17 cellular contexts compared by ENCODE assay signal in genomic region chr12:78473136-78473535, GRCh38.
DNase-seq lines count a peak whose midpoint lies in the region; ATAC-seq and TF ChIP-seq lines count a peak whose summit lies in the region.
"Had no signal": no experiment of that assay in that cellular context is flagged by ENCODE, and none has a peak within 500 bp of the region (broad histone marks: within the 10 kb centered on the region; RNA-seq: fewer than 3 reads in every experiment).

No MANE protein-coding gene starts in this region.

- no peaks in the 10 kb centered on the region for H3K4me1 Mint-ChIP-seq in Caco-2 (ENCODE audit: low read depth, unreplicated experiment)

- H3K4me3 Mint-ChIP-seq in Caco-2 (ENCODE audit: unreplicated experiment), result no peak overlapping the region
- H3K4me3 Mint-ChIP-seq: activated naive CD4-positive, alpha-beta T cell treated with anti-CD3 and anti-CD28 coated beads for 36 hours; endodermal cell; neural crest cell had no signal

- peaks cover 5% of the 10 kb centered on the region for H3K27me3 Mint-ChIP-seq in Caco-2 (ENCODE audit: insufficient read depth, unreplicated experiment)

- H3K4me1 ChIP-seq in OCI-LY7 (ENCODE audit: insufficient read depth, low read length, poor library complexity, severe bottlenecking) (no peaks in the 10 kb centered on the region), Caco-2 (no peaks in the 10 kb centered on the region)
- H3K4me1 ChIP-seq: right atrium auricular region, thyroid gland had no signal

- H3K9me3 ChIP-seq in OCI-LY7 (ENCODE audit: low read length) (0 out of 2 replicates have a peak, but pooled peaks cover 6% of the 10 kb centered on the region), Caco-2 (no peaks in the 10 kb centered on the region)
- H3K9me3 ChIP-seq: right atrium auricular region, thyroid gland had no signal

- CTCF ChIA-PET in OCI-LY7 (lab: Charles Lee; ENCODE audit: unreplicated experiment), result no interaction called here
- CTCF ChIA-PET in Caco-2 (lab: Charles Lee), result no interaction called here

- POLR2A ChIA-PET in OCI-LY7 (lab: Charles Lee), result interaction anchor here (0.6 to 1.0 kb wide), 3 partner anchors 12 to 1435 kb away, joined by 3 to 4 read pairs (median 3); no protein-coding TSS in a partner anchor
- POLR2A ChIA-PET in Caco-2 (lab: Charles Lee), result no interaction called here

- H2AFZ ChIP-seq in OCI-LY7 (ENCODE audit: low read length), result peak overlapping the region; percentile 46; the same call in 1 of the 2 replicates

- no peaks in the 10 kb centered on the region for H3K79me2 ChIP-seq in OCI-LY7 (ENCODE audit: insufficient read depth, low read depth, low read length)

- no TSS peak for BruUV-seq in OCI-LY7 (replicated peaks; lab: Mats Ljungman, UMichigan)
- BruUV-seq in Caco-2 (replicated peaks; lab: Mats Ljungman, UMichigan), result no TSS peak

- no peak overlapping the region for H3K4me3 ChIP-seq in OCI-LY7 (ENCODE audit: low read depth, low read length, poor library complexity, severe bottlenecking)
- H3K4me3 ChIP-seq in Caco-2 (ENCODE audit: low read depth, low read length), result no peak overlapping the region
- H3K4me3 ChIP-seq: right atrium auricular region, thyroid gland had no signal

- no peak for TF ChIP-seq CTCF in OCI-LY7 (conservative IDR thresholded peaks at IDR 0.05; ENCODE audit: low read length)
- no peak for TF ChIP-seq CTCF in Caco-2 (IDR thresholded peaks at IDR 0.05; ENCODE audit: insufficient read depth in 1 of 2, low read depth in 1 of 2, low read length in 1 of 2, severe bottlenecking in 1 of 2, unreplicated experiment in 1 of 2)

- no peak overlapping the region for H3K27ac ChIP-seq in OCI-LY7 (ENCODE audit: low read depth, low read length, poor library complexity, severe bottlenecking)
- H3K27ac ChIP-seq: C4-2B, right atrium auricular region, thyroid gland had no signal

- H3K27me3 ChIP-seq in Caco-2 (replicated peaks; ENCODE audit: control insufficient read depth, insufficient read depth, low read length), result no peaks in the 10 kb centered on the region
- H3K27me3 ChIP-seq: right atrium auricular region, thyroid gland had no signal

- no peaks in the 10 kb centered on the region for H3K36me3 Mint-ChIP-seq in Caco-2 (ENCODE audit: insufficient read depth, unreplicated experiment)

- intact Hi-C loops in OCI-LY7 (cut with micrococcal nuclease; ENCODE audit: unreplicated experiment), result loop anchor here (5.0 kb wide), 1 partner anchor 81 kb away; no protein-coding TSS in a partner anchor
- intact Hi-C loops in Caco-2 (cut with micrococcal nuclease; ENCODE audit: unreplicated experiment), result loop anchor here (10.0 kb wide), 1 partner anchor 872 kb away; no protein-coding TSS in a partner anchor
- intact Hi-C loops in left ventricle myocardium superior (cut with micrococcal nuclease), result no loop called here

- no peaks in the 10 kb centered on the region for H4K20me1 ChIP-seq in OCI-LY7 (ENCODE audit: insufficient read depth, low read length)

- H3K9me3 Mint-ChIP-seq in Caco-2 (ENCODE audit: unreplicated experiment), result no peaks in the 10 kb centered on the region
- H3K9me3 Mint-ChIP-seq: activated naive CD4-positive, alpha-beta T cell treated with anti-CD3 and anti-CD28 coated beads for 36 hours had no signal

- H3K9me2 ChIP-seq in OCI-LY7 (ENCODE audit: insufficient read depth, low read length), result no peaks in the 10 kb centered on the region

- no peak overlapping the region for H3K27ac Mint-ChIP-seq in Caco-2 (ENCODE audit: unreplicated experiment)
- H3K27ac Mint-ChIP-seq: activated naive CD4-positive, alpha-beta T cell treated with anti-CD3 and anti-CD28 coated beads for 36 hours; endodermal cell had no signal

- DNase-seq in HT1080 (ENCODE audit: low read depth) (peak; percentile 4), OCI-LY7 (ENCODE audit: low spot score) (no peak), cerebellum (ENCODE audit: low spot score) (peak; percentile 30), renal cortical epithelial cell (ENCODE audit: low read depth) (peak; percentile 15), NCI-H774 (lab: John Stamatoyannopoulos, UW) (no peak), Caco-2 (no peak), left ventricle myocardium superior (no peak)
- DNase-seq: activated CD4-positive, alpha-beta T cell treated with anti-CD3 and anti-CD28 coated beads for 48 hours; activated naive CD4-positive, alpha-beta T cell treated with anti-CD3 and anti-CD28 coated beads for 36 hours; endodermal cell; mesenchymal stem cell; NCI-H2029 treated with DMSO at 0.1 percent for 48 hours; thyroid gland had no signal

- no peaks in the 10 kb centered on the region for H3K36me3 ChIP-seq in OCI-LY7 (ENCODE audit: insufficient read depth, low read length)
- H3K36me3 ChIP-seq in Caco-2 (ENCODE audit: control insufficient read depth, insufficient read depth, low read length), result no peaks in the 10 kb centered on the region
- H3K36me3 ChIP-seq: right atrium auricular region, thyroid gland had no signal

- no peak overlapping the region for H3K4me2 ChIP-seq in OCI-LY7 (ENCODE audit: low read length)

- ATAC-seq in GM19455 (IDR thresholded peaks at IDR 0.05; ENCODE audit: unreplicated experiment) (no peak), left ventricle myocardium superior (no peak)

Comparison
In these comparisons a context has a peak if more than half of its experiments do, and no peak if none do; other contexts are left out.
1. DNase-seq: peak in HT1080 (single experiment), cerebellum (single experiment) and renal cortical epithelial cell (single experiment); none in OCI-LY7 (single experiment), NCI-H774 (single experiment), Caco-2 (0 of 2) and left ventricle myocardium superior (single experiment).